In the genomic region with DNA sequence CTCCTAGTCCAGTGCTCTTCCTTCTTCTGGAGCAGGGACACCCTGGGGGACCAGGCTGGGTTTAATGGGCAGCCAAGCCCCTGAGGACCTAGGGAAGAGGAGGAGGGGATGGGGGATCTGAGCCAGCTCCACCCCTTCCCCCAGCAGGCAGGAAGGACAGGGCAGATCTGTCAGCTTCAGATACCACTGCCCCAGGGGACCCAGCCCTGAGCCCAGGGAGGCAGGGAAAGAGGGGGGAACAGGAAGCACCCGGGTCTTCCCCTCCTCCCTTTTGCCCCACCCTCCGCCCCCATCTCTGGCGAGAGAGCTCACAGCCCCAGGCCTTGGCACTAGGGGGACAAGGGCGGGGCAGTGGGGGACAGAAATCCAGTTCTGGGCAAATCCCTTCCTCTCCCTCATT, we compare ENCODE assay signal across 12 cellular contexts. TPM values are rescaled to one million over a fixed set of nuclear protein-coding genes. Genes with fewer than 3 reads are reported as not detected.
DNase-seq lines count a peak whose midpoint lies in the region; ATAC-seq and TF ChIP-seq lines count a peak whose summit lies in the region.
"Had no signal": no experiment of that assay in that cellular context is flagged by ENCODE, and none has a peak within 500 bp of the region (broad histone marks: within the 10 kb centered on the region; RNA-seq: fewer than 3 reads in every experiment).

No MANE protein-coding gene starts in this region.

- H3K4me3 ChIP-seq in breast epithelium (peak overlapping the region in 1 of 3 donors; percentile 33), rectal smooth muscle tissue (ENCODE audit: low read length) (no peak overlapping the region)
- H3K4me3 ChIP-seq: GM23248, upper lobe of right lung had no signal

- H3K36me3 ChIP-seq in breast epithelium (no peaks in the 10 kb centered on the region), rectal smooth muscle tissue (ENCODE audit: control insufficient read depth, insufficient read depth, low read length) (no peaks in the 10 kb centered on the region)
- H3K36me3 ChIP-seq: upper lobe of right lung had no signal

- no peak for TF ChIP-seq POLR2A in breast epithelium (IDR thresholded peaks at IDR 0.05)

- H3K27me3 ChIP-seq in breast epithelium (no peaks in the 10 kb centered on the region), rectal smooth muscle tissue (ENCODE audit: control insufficient read depth, insufficient read depth, low read length) (no peaks in the 10 kb centered on the region)
- H3K27me3 ChIP-seq: upper lobe of right lung had no signal

- H3K27ac ChIP-seq in breast epithelium (peak overlapping the region; percentile 92 to 93), rectal smooth muscle tissue (ENCODE audit: low read depth, low read length) (peak overlapping the region; percentile 10)
- H3K27ac ChIP-seq: GM23248, upper lobe of right lung, VCaP had no signal

- H3K4me1 ChIP-seq in breast epithelium (peaks cover 5 to 11% of the 10 kb centered on the region in 2 donors), rectal smooth muscle tissue (ENCODE audit: control insufficient read depth, insufficient read depth, low read length) (no peaks in the 10 kb centered on the region)
- H3K4me1 ChIP-seq: upper lobe of right lung had no signal

- H3K4me1 Mint-ChIP-seq in T-helper 17 cell, result peaks cover 7% of the 10 kb centered on the region

- H3K9ac ChIP-seq in rectal smooth muscle tissue (ENCODE audit: low read length), result no peak overlapping the region
- H3K9ac ChIP-seq: GM23248 had no signal

- no peak overlapping the region for H3K27ac Mint-ChIP-seq in T-helper 17 cell
- H3K27ac Mint-ChIP-seq: progenitor cell of endocrine pancreas had no signal

- H3K9me3 ChIP-seq in breast epithelium (no peaks in the 10 kb centered on the region), T-helper 17 cell (ENCODE audit: control insufficient read depth, low read length, poor library complexity, severe bottlenecking) (no peaks in the 10 kb centered on the region)
- H3K9me3 ChIP-seq: upper lobe of right lung had no signal

- intact Hi-C loops in breast epithelium (cut with DNase I; ENCODE audit: low total_unique reads), result no loop called here

- no peak overlapping the region for H3K4me3 Mint-ChIP-seq in T-helper 17 cell
- H3K4me3 Mint-ChIP-seq: CD4-positive, CD25-positive, alpha-beta regulatory T cell had no signal

- H3K36me3 Mint-ChIP-seq in T-helper 17 cell (ENCODE audit: low read depth), result peaks cover 3% of the 10 kb centered on the region

- TF ChIP-seq CTCF in breast epithelium (IDR thresholded peaks at IDR 0.05), result no peak

- H3K27me3 Mint-ChIP-seq in T-helper 17 cell, result no peaks in the 10 kb centered on the region
- H3K27me3 Mint-ChIP-seq: CD4-positive, CD25-positive, alpha-beta regulatory T cell; progenitor cell of endocrine pancreas had no signal

- DNase-seq in GDM1 (lab: John Stamatoyannopoulos, UW), result peak; percentile 65
- DNase-seq in NCI-H2171 treated with DMSO at 0.1 percent for 48 hours (lab: John Stamatoyannopoulos, UW), result peak; percentile 34
- DNase-seq in breast epithelium (ENCODE audit: low spot score in 2 of 2), result peak; percentile 65 to 90
- no peak for DNase-seq in T-helper 17 cell
- DNase-seq in activated T-cell treated with anti-CD3 and anti-CD28 coated beads, Interleukin-2, amount 50 U/mL, for 48 hours, result no peak
- DNase-seq: CD4-positive, CD25-positive, alpha-beta regulatory T cell; GM23248; upper lobe of right lung had no signal

- ATAC-seq in T-helper 17 cell (no peak), HG03442 (IDR thresholded peaks at IDR 0.05; ENCODE audit: unreplicated experiment) (no peak)
- ATAC-seq: upper lobe of right lung had no signal

RNA-seq across cellular contexts. Expression of gene SOX10, which starts 11.7 kb away (rescaled TPM):
- total RNA-seq in breast epithelium (100 to 1,000 TPM in 1 of 3 donors, 10 to 100 TPM in 1, under 1 TPM in 1; 0.16 to 101 (median 24.9) TPM), T-helper 17 cell (not detected)
- total RNA-seq: CD4-positive, CD25-positive, alpha-beta regulatory T cell; GM23248; upper lobe of right lung had no signal

RNA-seq across cellular contexts. Expression of gene POLR2F, which starts 42.6 kb away (rescaled TPM):
- total RNA-seq in breast epithelium, result 10 to 100 TPM; 66.7 to 93.7 (median 82.4) TPM
- 10 to 100 TPM; 25.9 to 27.7 TPM for total RNA-seq in T-helper 17 cell

RNA-seq across cellular contexts. Expression of gene C22orf23, which starts 42.7 kb away (rescaled TPM):
- total RNA-seq in breast epithelium (under 1 TPM in 1 of 3 donors, not detected in 2; 0.64 TPM), T-helper 17 cell (not detected)
- total RNA-seq: CD4-positive, CD25-positive, alpha-beta regulatory T cell; upper lobe of right lung had no signal

Comparison
In these comparisons a context has a peak if more than half of its experiments do, and no peak if none do; other contexts are left out.
1. DNase-seq: peak in GDM1 (single experiment), NCI-H2171 treated with DMSO at 0.1 percent for 48 hours (single experiment) and breast epithelium (2 of 2); none in T-helper 17 cell (0 of 3) and activated T-cell treated with anti-CD3 and anti-CD28 coated beads, Interleukin-2, amount 50 U/mL, for 48 hours (0 of 2).